Comparison of ENCODE assay signal across 1 cellular context in genomic region chr17:36149296-36149820, GRCh38.
TF ChIP-seq lines count a peak whose summit lies in the region.

No MANE protein-coding gene starts in this region.

TF ChIP-seq in A549, 52 proteins besides CTCF, POLR2A, EP300 and RAD21 (continued from another document):
- TF ChIP-seq EHMT2 (IDR thresholded peaks at IDR 0.05; ENCODE audit: low read depth) (no peak), PHF8 (IDR thresholded peaks at IDR 0.05; ENCODE audit: borderline replicate concordance, low read depth) (no peak), RARB (CRISPR knock-in tag; IDR thresholded peaks at IDR 0.05) (no peak), HOXB13 (CRISPR knock-in tag; IDR thresholded peaks at IDR 0.05; ENCODE audit: low read depth) (no peak), MYC (IDR thresholded peaks at IDR 0.05; ENCODE audit: borderline replicate concordance, low read length) (no peak), RCOR1 (IDR thresholded peaks at IDR 0.05; ENCODE audit: low read depth, low read length) (no peak)
